1 cellular context compared by ENCODE assay signal in the genomic region with DNA sequence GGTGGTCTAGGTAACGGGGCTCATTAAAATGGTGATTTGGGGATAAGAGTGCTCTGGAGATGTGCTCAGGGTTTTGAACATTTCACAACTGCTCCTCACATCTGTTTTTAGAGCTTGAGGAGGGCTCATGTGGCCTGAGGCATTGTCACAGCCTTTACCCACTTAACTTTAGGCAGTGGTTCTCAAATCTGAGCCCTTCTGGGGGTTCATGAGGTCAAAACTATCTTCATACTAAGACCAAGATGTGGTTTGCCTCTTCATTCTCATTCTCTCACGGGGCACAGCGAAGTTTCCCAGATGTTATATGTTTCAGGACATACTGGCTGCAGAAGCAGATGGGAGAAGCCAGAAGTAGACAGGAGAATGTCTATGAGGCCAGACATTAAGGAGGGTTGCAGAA.
TF ChIP-seq lines count a peak whose summit lies in the region.

No MANE protein-coding gene starts in this region.

TF ChIP-seq in HepG2, 621 proteins besides CTCF, POLR2A, EP300 and RAD21:
- TF ChIP-seq ATF7 (IDR thresholded peaks at IDR 0.05) (no peak), ATF7 (CRISPR knock-in tag; IDR thresholded peaks at IDR 0.05) (no peak), ZNF20 (CRISPR knock-in tag; IDR thresholded peaks at IDR 0.05) (no peak), ISX (CRISPR knock-in tag; conservative IDR thresholded peaks at IDR 0.05) (no peak), NR2F1 (CRISPR knock-in tag; IDR thresholded peaks at IDR 0.05) (no peak), NFKB2 (CRISPR knock-in tag; IDR thresholded peaks at IDR 0.05; ENCODE audit: borderline replicate concordance) (no peak), ZNF703 (CRISPR knock-in tag; IDR thresholded peaks at IDR 0.05; ENCODE audit: borderline replicate concordance) (no peak), ZNF879 (CRISPR knock-in tag; IDR thresholded peaks at IDR 0.05) (no peak), GFI1 (CRISPR knock-in tag; IDR thresholded peaks at IDR 0.05; ENCODE audit: borderline replicate concordance) (no peak)
